Comparison of ENCODE assay signal across 32 cellular contexts in the genomic region with DNA sequence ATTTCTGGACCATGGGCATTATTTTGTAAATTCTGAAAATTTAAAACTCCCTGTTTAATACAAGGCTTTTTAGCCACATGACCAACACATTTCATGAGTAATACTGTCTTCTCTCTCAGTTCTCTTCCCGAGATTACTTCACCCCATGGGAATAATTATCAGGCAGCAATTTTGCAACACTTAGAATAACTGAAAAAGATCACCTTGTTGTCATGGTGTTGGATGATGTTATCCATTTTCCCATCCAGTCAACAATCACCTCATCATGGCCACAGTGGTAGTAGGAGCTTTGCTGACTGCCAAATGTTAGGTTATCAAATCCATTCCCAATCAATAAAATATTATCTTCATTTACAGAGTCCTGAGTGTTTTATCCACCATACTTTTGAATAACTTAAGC.
"Had no signal": no experiment of that assay in that cellular context is flagged by ENCODE, and none has a peak within 500 bp of the region (broad histone marks: within the 10 kb centered on the region; RNA-seq: fewer than 3 reads in every experiment).

No MANE protein-coding gene starts in this region.

- H3K9me3 ChIP-seq: MG63, SJCRH30 had no signal

- ATAC-seq: K562, Panc1, Right ventricle myocardium inferior, SK-N-SH treated with all-trans-retinoic acid at 6 μM for 48 hours, T-cell, T-helper 17 cell had no signal

- H3K27me3 ChIP-seq: MG63, SJCRH30 had no signal

- H3K27ac ChIP-seq: PC-9, RWPE1, SJCRH30, SK-N-MC had no signal

- DNase-seq: Kasumi-1, KG1, MG63, NCI-H1048, NCI-H1092 treated with DMSO at 0.1 percent for 48 hours, NCI-H1105 treated with DMSO at 0.1 percent for 48 hours, NCI-H1417, NCI-H146, NCI-H1694, NCI-H187, NCI-H1930, NCI-H2029 treated with DMSO at 0.1 percent for 48 hours, NCI-H2081 treated with DMSO at 0.1 percent for 48 hours, NCI-H2107, NCI-H226, NCI-H446 treated with DMSO at 0.1 percent for 48 hours, NCI-H510A, NCI-H524, NCI-H526, NCI-H774, PC-9, SHP77, SIG-M5, SJCRH30, T-cell, T-helper 17 cell had no signal

- H3K36me3 ChIP-seq: MG63, SJCRH30 had no signal

- H3K4me3 ChIP-seq: K562, MG63, PC-9, SJCRH30, SK-N-MC had no signal

- H2AFZ ChIP-seq: PC-9 had no signal

- H3K4me2 ChIP-seq: PC-9 had no signal
